Comparison of ENCODE assay signal across 21 cellular contexts in the genomic region with DNA sequence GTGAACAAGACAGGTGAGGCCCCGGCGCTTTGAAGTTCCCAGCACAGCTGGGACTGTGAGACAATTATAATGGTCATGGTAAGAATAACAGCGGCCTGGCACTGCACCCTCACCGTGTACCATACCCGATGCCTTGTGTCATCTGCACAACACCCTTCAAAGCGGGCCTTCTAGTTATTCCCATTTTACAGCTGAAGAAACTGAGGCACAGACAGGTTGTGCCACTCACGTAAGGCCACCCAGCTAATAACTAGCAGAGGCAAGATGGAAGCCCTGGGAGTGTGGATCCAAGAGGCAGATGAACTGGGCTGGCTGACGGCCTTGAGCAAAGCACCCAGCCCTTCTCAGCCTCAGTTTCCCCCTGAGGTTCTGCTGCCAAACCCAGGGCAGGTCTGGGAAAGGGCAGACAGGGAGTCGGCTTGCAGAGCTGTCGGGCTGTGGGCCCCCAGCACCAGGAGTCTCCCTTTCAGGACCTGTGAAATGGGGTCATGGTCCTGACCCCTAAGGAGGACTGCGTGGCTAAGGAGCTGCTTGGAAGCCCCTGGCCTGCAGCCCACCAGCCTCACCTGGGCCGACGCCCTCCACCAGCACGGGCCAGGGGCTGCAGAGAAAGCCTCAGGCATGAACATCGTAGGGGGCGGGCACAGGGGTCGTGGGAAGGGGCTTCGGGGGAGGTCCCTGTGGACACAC. TPM values are rescaled to one million over a fixed set of nuclear protein-coding genes. Genes with fewer than 3 reads are reported as not detected.
A peak's percentile ranks its signal among the peaks of the same experiment; 100 is the strongest.
DNase-seq lines count a peak whose midpoint lies in the region; ATAC-seq, FAIRE-seq and TF ChIP-seq lines count a peak whose summit lies in the region.
"Had no signal": no experiment of that assay in that cellular context is flagged by ENCODE, and none has a peak within 500 bp of the region (broad histone marks: within the 10 kb centered on the region; RNA-seq: fewer than 3 reads in every experiment).

No MANE protein-coding gene starts in this region.

- no peak overlapping the region for H3K4me3 ChIP-seq in BLaER1
- no peak overlapping the region for H3K4me3 ChIP-seq in K562
- H3K4me3 ChIP-seq in neuronal stem cell (ENCODE audit: low read length in 2 of 2): no peak overlapping the region
- H3K4me3 ChIP-seq: GM23338 had no signal

- intact Hi-C loops in K562 (cut with micrococcal nuclease): no loop called here

- no peak for ATAC-seq in K562
- ATAC-seq: GM23338 had no signal

- peak overlapping the region; percentile 93 for H2BK5ac ChIP-seq in neuronal stem cell (ENCODE audit: low read length)

- in situ Hi-C loops in K562 (cut with MboI): no loop called here

- no peaks in the 10 kb centered on the region for H3K9me1 ChIP-seq in K562 (ENCODE audit: control insufficient read depth, insufficient read depth, low read length)

- peak overlapping the region; percentile 93 for H3K18ac ChIP-seq in neuronal stem cell (ENCODE audit: low read length)

- POLR2A ChIA-PET in K562 (lab: Yijun Ruan, JAX): no interaction called here

- 18% methylated on average over 18 of the region's 18 CpGs for WGBS in K562 (ENCODE audit: insufficient coverage, low coverage, missing lambda C conversion rate)
- no CpG with 5 or more reads among the region's 18 CpGs for WGBS in neuronal stem cell (ENCODE audit: extremely low coverage in 2 of 2, insufficient read length in 2 of 2, insufficient replicate concordance in 1 of 2), 2 donors

- no peaks in the 10 kb centered on the region for H3K9me3 ChIP-seq in BLaER1
- no peaks in the 10 kb centered on the region for H3K9me3 ChIP-seq in K562 (replicated peaks; ENCODE audit: control insufficient read depth, insufficient read depth, low read depth, low read length)
- no peaks in the 10 kb centered on the region for H3K9me3 ChIP-seq in neuronal stem cell (replicated peaks in 1 of 2; ENCODE audit: control insufficient read depth in 2 of 2, insufficient read depth in 1 of 2, low read depth in 1 of 2, low read length in 2 of 2)

- no peak for FAIRE-seq in K562 (lab: Jason Lieb, UNC)
- FAIRE-seq: G401.6, GM12891 had no signal

- H3K4ac ChIP-seq in neuronal stem cell (ENCODE audit: low read length): no peak overlapping the region

- H3K23ac ChIP-seq in neuronal stem cell (ENCODE audit: low read depth, low read length, poor library complexity): peak overlapping the region; percentile 23

- peak overlapping the region; percentile 56; the same call in 1 of the 2 replicates for H3K27ac ChIP-seq in BLaER1
- no peak overlapping the region for H3K27ac ChIP-seq in K562 (ENCODE audit: extremely low read depth, low read depth, low read length)
- H3K27ac ChIP-seq in neuronal stem cell (replicated peaks; ENCODE audit: low read length): no peak overlapping the region

- peak overlapping the region; percentile 44 for H2BK120ac ChIP-seq in neuronal stem cell (ENCODE audit: low read depth, low read length)

- H3K4me1 ChIP-seq in BLaER1: peaks cover 98% of the 10 kb centered on the region
- H3K4me1 ChIP-seq in K562 (replicated peaks in 1 of 2; ENCODE audit: control insufficient read depth in 2 of 2, insufficient read depth in 2 of 2, low read length in 2 of 2): peaks cover 0 to 60% of the 10 kb centered on the region in 2 experiments; a peak in 2 of 5 replicates
- peaks cover 33 to 39% of the 10 kb centered on the region in 2 donors for H3K4me1 ChIP-seq in neuronal stem cell (ENCODE audit: control insufficient read depth in 2 of 2, insufficient read depth in 1 of 2, low read depth in 1 of 2, low read length in 2 of 2)

- H3K36me3 ChIP-seq in BLaER1: no peaks in the 10 kb centered on the region
- no peaks in the 10 kb centered on the region for H3K36me3 ChIP-seq in K562 (ENCODE audit: control insufficient read depth, insufficient read depth, low read length)
- no peaks in the 10 kb centered on the region for H3K36me3 ChIP-seq in neuronal stem cell (replicated peaks in 1 of 2; ENCODE audit: control insufficient read depth in 2 of 2, insufficient read depth in 2 of 2, low read length in 2 of 2)

- peak overlapping the region; percentile 91 for H3K4me2 ChIP-seq in BLaER1
- H3K4me2 ChIP-seq in K562 (ENCODE audit: insufficient read depth, low read length): no peak overlapping the region
- no peak overlapping the region for H3K4me2 ChIP-seq in neuronal stem cell (ENCODE audit: insufficient read depth, low read length, poor library complexity, severe bottlenecking)
- H3K4me2 ChIP-seq: GM23338 had no signal

- peaks cover 2% of the 10 kb centered on the region for H3K79me1 ChIP-seq in neuronal stem cell (ENCODE audit: low read depth, low read length)

- TF ChIP-seq POLR2A in K562 (conservative IDR thresholded peaks at IDR 0.05): no peak

- TF ChIP-seq RAD21 in K562 (CRISPR knock-in tag; conservative IDR thresholded peaks at IDR 0.05 in 1 of 2, IDR thresholded peaks at IDR 0.05 in 1 of 2): no peak

- CTCF ChIA-PET in K562 (lab: Yijun Ruan, JAX; ENCODE audit: low intra/inter-chr PET ratio): no interaction called here

- H3K14ac ChIP-seq in neuronal stem cell (ENCODE audit: low read length): no peak overlapping the region

- TF ChIP-seq CTCF in K562 (IDR thresholded peaks at IDR 0.05 in 2 of 3, conservative IDR thresholded peaks at IDR 0.05 in 1 of 3; ENCODE audit: insufficient read depth in 2 of 3, low read depth in 1 of 3, low read length in 3 of 3): no peak

- H2AFZ ChIP-seq in K562 (ENCODE audit: low read depth, low read length) (no peak overlapping the region), neuronal stem cell (ENCODE audit: low read length) (no peak overlapping the region)
- H2AFZ ChIP-seq: GM23338 had no signal

- peak overlapping the region; percentile 22; the same call in 1 of the 2 replicates for H3K9ac ChIP-seq in BLaER1
- no peak overlapping the region for H3K9ac ChIP-seq in K562 (ENCODE audit: insufficient read depth in 1 of 2, low read depth in 2 of 2, low read length in 2 of 2)
- peak overlapping the region; percentile 66 for H3K9ac ChIP-seq in neuronal stem cell (ENCODE audit: low read depth, low read length, poor library complexity)

- peak overlapping the region; percentile 88 for H2BK12ac ChIP-seq in neuronal stem cell (ENCODE audit: low read length)

- no peaks in the 10 kb centered on the region for H3K27me3 ChIP-seq in BLaER1
- peaks cover 2 to 54% of the 10 kb centered on the region in 2 experiments; a peak in 2 of 5 replicates for H3K27me3 ChIP-seq in K562 (ENCODE audit: control insufficient read depth in 2 of 2, insufficient read depth in 2 of 2, low read length in 2 of 2)
- H3K27me3 ChIP-seq in neuronal stem cell (ENCODE audit: control insufficient read depth in 3 of 3, insufficient read depth in 3 of 3, low read depth in 1 of 3, low read length in 3 of 3): no peaks in the 10 kb centered on the region

- no peak overlapping the region for H4K91ac ChIP-seq in neuronal stem cell (ENCODE audit: low read depth, low read length, poor library complexity)

- peak overlapping the region; percentile 87 for H2BK15ac ChIP-seq in neuronal stem cell (ENCODE audit: low read length)

- H4K8ac ChIP-seq in neuronal stem cell (ENCODE audit: low read depth, low read length): peak overlapping the region; percentile 48

- no peaks in the 10 kb centered on the region for H3K79me2 ChIP-seq in K562 (ENCODE audit: control insufficient read depth, insufficient read depth, low read length)

- H4K20me1 ChIP-seq in BLaER1: no peaks in the 10 kb centered on the region
- H4K20me1 ChIP-seq in K562 (replicated peaks; ENCODE audit: control insufficient read depth, insufficient read depth, low read length): no peaks in the 10 kb centered on the region

- peak; percentile 34 for DNase-seq in COLO668 (lab: John Stamatoyannopoulos, UW; ENCODE audit: unreplicated experiment)
- DNase-seq in K562 (ENCODE audit: extremely low read depth in 1 of 4, low spot score in 3 of 4): no peak
- no peak for DNase-seq in neuronal stem cell (ENCODE audit: low spot score)
- no peak for DNase-seq in GM19240 (ENCODE audit: insufficient read length, low spot score)
- DNase-seq in activated CD4-positive, CD25-positive, alpha-beta regulatory T cell (lab: John Stamatoyannopoulos, UW): no peak
- DNase-seq in NCI-H2029 treated with DMSO at 0.1 percent for 48 hours (lab: John Stamatoyannopoulos, UW): no peak
- DNase-seq in NCI-H226: no peak
- DNase-seq: Calu3; CD4-positive, CD25-positive, alpha-beta regulatory T cell; DMS 273 treated with DMSO at 0.1 percent for 48 hours; DMS79 treated with DMSO at 0.1 percent for 48 hours; EL had no signal

- no peak for TF ChIP-seq EP300 in K562 (IDR thresholded peaks at IDR 0.05; ENCODE audit: low read length)

- peak overlapping the region; percentile 100 for H2AK5ac ChIP-seq in neuronal stem cell (ENCODE audit: low read depth, low read length)

- BruUV-seq in K562 (replicated peaks; lab: Mats Ljungman, UMichigan): no TSS peak

RNA-seq across cellular contexts. Expression of gene LFNG, which starts 15.3 kb away (rescaled TPM):
- total RNA-seq in K562 (2011; cell fraction: chromatin; rRNA removed; ENCODE audit: low replicate concordance): 0.76 and 4.3 TPM in 2 replicates
- total RNA-seq in K562 (2011; cell fraction: nucleolus; rRNA removed): 3.6 and 4.7 TPM in 2 replicates
- total RNA-seq in K562 (2011; cell fraction: nucleoplasm; rRNA removed): 2.0 and 2.1 TPM in 2 replicates
- total RNA-seq in K562 (2014; rRNA removed): 0.49 and 0.73 TPM in 2 replicates
- 0.18 and 0.22 TPM in 2 replicates for total RNA-seq in K562 (2014; rRNA removed; fragmentation: Illumina TruSeq; extraction: Trizol)
- 0.25 and 0.30 TPM in 2 replicates for total RNA-seq in K562 (2015; rRNA removed; fragmentation: Illumina TruSeq; extraction: Trizol)
- total RNA-seq in K562 (2021): 0.81 and 0.89 TPM in 2 replicates
- 0.86 and 1.2 TPM in 2 replicates for polyA plus RNA-seq in K562 (2011; rRNA removed)
- 1.4 and 2.5 TPM in 2 replicates for polyA plus RNA-seq in K562 (2011; cell fraction: cytosol; rRNA removed)
- polyA plus RNA-seq in K562 (2011; cell fraction: nucleus; rRNA removed): 4.7 and 6.5 TPM in 2 replicates
- 0.43 and 0.47 TPM in 2 replicates for polyA plus RNA-seq in K562 (2012)
- 0.24 and 0.39 TPM in 2 replicates for polyA plus RNA-seq in K562 (2014; fragmentation: Illumina TruSeq; extraction: Trizol)
- under 1 TPM in 1 of 2 experiments, not detected in 1; 0.03 TPM for polyA plus RNA-seq in K562 (2014; fragmentation: Nextera tagmentation; extraction: Ambion mirVana)
- 0.25 and 0.28 TPM in 2 replicates for polyA plus RNA-seq in K562 (2014; rRNA removed)
- polyA minus RNA-seq in K562 (2011; rRNA and poly(A)+ RNA removed): 0.45 and 0.49 TPM in 2 replicates
- polyA minus RNA-seq in K562 (2011; cell fraction: cytosol; rRNA and poly(A)+ RNA removed): 0.91 and 1.0 TPM in 2 replicates
- polyA minus RNA-seq in K562 (2011; cell fraction: nucleus; rRNA and poly(A)+ RNA removed): 3.6 and 3.8 TPM in 2 replicates
- polyA plus RNA-seq in neuronal stem cell (2013, experiment 1 of 2): 84.0 TPM
- 82.3 TPM for polyA plus RNA-seq in neuronal stem cell (2013, experiment 2 of 2)

RNA-seq across cellular contexts. Expression of gene GRIFIN, which starts 28.1 kb away (rescaled TPM):
- total RNA-seq in K562 (2011; cell fraction: chromatin; rRNA removed; ENCODE audit: low replicate concordance): not detected in 2 replicates
- not detected in 2 replicates for total RNA-seq in K562 (2011; cell fraction: nucleolus; rRNA removed)
- total RNA-seq in K562 (2011; cell fraction: nucleoplasm; rRNA removed): not detected in 2 replicates
- not detected in 2 replicates for total RNA-seq in K562 (2014; rRNA removed)
- total RNA-seq in K562 (2014; rRNA removed; fragmentation: Illumina TruSeq; extraction: Trizol): not detected in 2 replicates
- total RNA-seq in K562 (2015; rRNA removed; fragmentation: Illumina TruSeq; extraction: Trizol): not detected in 2 replicates
- total RNA-seq in K562 (2021): not detected in 2 replicates
- not detected in 2 replicates for polyA plus RNA-seq in K562 (2011; rRNA removed)
- not detected in 2 replicates for polyA plus RNA-seq in K562 (2011; cell fraction: cytosol; rRNA removed)
- polyA plus RNA-seq in K562 (2011; cell fraction: nucleus; rRNA removed): not detected in 2 replicates
- polyA plus RNA-seq in K562 (2012): not detected in 2 replicates
- not detected in 2 replicates for polyA plus RNA-seq in K562 (2014; fragmentation: Illumina TruSeq; extraction: Trizol)
- polyA plus RNA-seq in K562 (2014; fragmentation: Nextera tagmentation; extraction: Ambion mirVana): not detected
- polyA plus RNA-seq in K562 (2014; rRNA removed): not detected in 2 replicates
- not detected in 2 replicates for polyA minus RNA-seq in K562 (2011; rRNA and poly(A)+ RNA removed)
- polyA minus RNA-seq in K562 (2011; cell fraction: cytosol; rRNA and poly(A)+ RNA removed): not detected in 2 replicates
- polyA minus RNA-seq in K562 (2011; cell fraction: nucleus; rRNA and poly(A)+ RNA removed): not detected in 2 replicates
- polyA plus RNA-seq in neuronal stem cell (2013, experiment 1 of 2): not detected
- not detected for polyA plus RNA-seq in neuronal stem cell (2013, experiment 2 of 2)
- total RNA-seq: A673; Calu3; CD4-positive, CD25-positive, alpha-beta regulatory T cell; GM23338; H7; HT-29 had no signal
- polyA plus RNA-seq: BJ; CD4-positive, CD25-positive, alpha-beta regulatory T cell; GM23338; IgD-negative memory B cell had no signal

RNA-seq across cellular contexts. Expression of gene BRAT1, which starts 51.1 kb away (rescaled TPM):
- total RNA-seq in K562 (2011; cell fraction: chromatin; rRNA removed; ENCODE audit: low replicate concordance): 18.7 and 76.7 TPM in 2 replicates
- 75.9 and 80.0 TPM in 2 replicates for total RNA-seq in K562 (2011; cell fraction: nucleolus; rRNA removed)
- 35.8 and 37.1 TPM in 2 replicates for total RNA-seq in K562 (2011; cell fraction: nucleoplasm; rRNA removed)
- total RNA-seq in K562 (2014; rRNA removed): 48.2 and 53.8 TPM in 2 replicates
- total RNA-seq in K562 (2014; rRNA removed; fragmentation: Illumina TruSeq; extraction: Trizol): 1.9 and 3.7 TPM in 2 replicates
- 14.6 and 17.4 TPM in 2 replicates for total RNA-seq in K562 (2015; rRNA removed; fragmentation: Illumina TruSeq; extraction: Trizol)
- 49.6 and 49.8 TPM in 2 replicates for total RNA-seq in K562 (2021)
- 10.5 and 23.7 TPM in 2 replicates for polyA plus RNA-seq in K562 (2011; rRNA removed)
- polyA plus RNA-seq in K562 (2011; cell fraction: cytosol; rRNA removed): 14.1 and 48.2 TPM in 2 replicates
- 84.7 and 142 TPM in 2 replicates for polyA plus RNA-seq in K562 (2011; cell fraction: nucleus; rRNA removed)
- 37.7 and 38.8 TPM in 2 replicates for polyA plus RNA-seq in K562 (2012)
- polyA plus RNA-seq in K562 (2014; fragmentation: Illumina TruSeq; extraction: Trizol): 5.8 and 20.3 TPM in 2 replicates
- under 1 TPM; 0.13 to 0.31 TPM for polyA plus RNA-seq in K562 (2014; fragmentation: Nextera tagmentation; extraction: Ambion mirVana)
- 35.3 and 39.1 TPM in 2 replicates for polyA plus RNA-seq in K562 (2014; rRNA removed)
- 3.2 and 7.4 TPM in 2 replicates for polyA minus RNA-seq in K562 (2011; rRNA and poly(A)+ RNA removed)
- 27.3 and 27.9 TPM in 2 replicates for polyA minus RNA-seq in K562 (2011; cell fraction: cytosol; rRNA and poly(A)+ RNA removed)
- polyA minus RNA-seq in K562 (2011; cell fraction: nucleus; rRNA and poly(A)+ RNA removed): 22.2 and 25.0 TPM in 2 replicates
- polyA plus RNA-seq in neuronal stem cell (2013, experiment 1 of 2): 18.7 TPM
- 18.1 TPM for polyA plus RNA-seq in neuronal stem cell (2013, experiment 2 of 2)

RNA-seq across cellular contexts. Expression of gene IQCE, which starts 54.5 kb away (rescaled TPM):
- total RNA-seq in K562 (2011; cell fraction: chromatin; rRNA removed; ENCODE audit: low replicate concordance): 26.8 and 52.1 TPM in 2 replicates
- 20.3 and 21.5 TPM in 2 replicates for total RNA-seq in K562 (2011; cell fraction: nucleolus; rRNA removed)
- total RNA-seq in K562 (2011; cell fraction: nucleoplasm; rRNA removed): 22.9 and 30.8 TPM in 2 replicates
- total RNA-seq in K562 (2014; rRNA removed) (7.2 and 8.5 TPM in 2 replicates), K562 (2014; rRNA removed; fragmentation: Illumina TruSeq; extraction: Trizol) (1.7 and 3.5 TPM in 2 replicates), K562 (2015; rRNA removed; fragmentation: Illumina TruSeq; extraction: Trizol) (3.7 and 4.2 TPM in 2 replicates), K562 (2021) (7.8 and 8.7 TPM in 2 replicates)
- polyA plus RNA-seq in K562 (2011; rRNA removed) (3.2 and 5.0 TPM in 2 replicates), K562 (2014; fragmentation: Illumina TruSeq; extraction: Trizol) (4.4 and 6.5 TPM in 2 replicates), K562 (2014; fragmentation: Nextera tagmentation; extraction: Ambion mirVana) (under 1 TPM; 0.18 to 0.28 TPM), K562 (2014; rRNA removed) (5.1 and 6.1 TPM in 2 replicates)
- 2.3 and 3.0 TPM in 2 replicates for polyA plus RNA-seq in K562 (2011; cell fraction: cytosol; rRNA removed)
- 12.8 and 18.1 TPM in 2 replicates for polyA plus RNA-seq in K562 (2011; cell fraction: nucleus; rRNA removed)
- polyA plus RNA-seq in K562 (2012): 5.3 and 7.0 TPM in 2 replicates
- 3.7 and 4.7 TPM in 2 replicates for polyA minus RNA-seq in K562 (2011; rRNA and poly(A)+ RNA removed)
- 3.9 and 4.8 TPM in 2 replicates for polyA minus RNA-seq in K562 (2011; cell fraction: cytosol; rRNA and poly(A)+ RNA removed)
- polyA minus RNA-seq in K562 (2011; cell fraction: nucleus; rRNA and poly(A)+ RNA removed): 5.5 and 5.9 TPM in 2 replicates
- polyA plus RNA-seq in neuronal stem cell (2013, experiment 1 of 2): 10.4 TPM
- 10.3 TPM for polyA plus RNA-seq in neuronal stem cell (2013, experiment 2 of 2)

Comparison
In these comparisons a context has a peak if more than half of its experiments do, and no peak if none do; other contexts are left out.
1. H3K9ac ChIP-seq: peak in BLaER1 (single experiment) and neuronal stem cell (single experiment); none in K562 (0 of 2).